In the genomic region with DNA sequence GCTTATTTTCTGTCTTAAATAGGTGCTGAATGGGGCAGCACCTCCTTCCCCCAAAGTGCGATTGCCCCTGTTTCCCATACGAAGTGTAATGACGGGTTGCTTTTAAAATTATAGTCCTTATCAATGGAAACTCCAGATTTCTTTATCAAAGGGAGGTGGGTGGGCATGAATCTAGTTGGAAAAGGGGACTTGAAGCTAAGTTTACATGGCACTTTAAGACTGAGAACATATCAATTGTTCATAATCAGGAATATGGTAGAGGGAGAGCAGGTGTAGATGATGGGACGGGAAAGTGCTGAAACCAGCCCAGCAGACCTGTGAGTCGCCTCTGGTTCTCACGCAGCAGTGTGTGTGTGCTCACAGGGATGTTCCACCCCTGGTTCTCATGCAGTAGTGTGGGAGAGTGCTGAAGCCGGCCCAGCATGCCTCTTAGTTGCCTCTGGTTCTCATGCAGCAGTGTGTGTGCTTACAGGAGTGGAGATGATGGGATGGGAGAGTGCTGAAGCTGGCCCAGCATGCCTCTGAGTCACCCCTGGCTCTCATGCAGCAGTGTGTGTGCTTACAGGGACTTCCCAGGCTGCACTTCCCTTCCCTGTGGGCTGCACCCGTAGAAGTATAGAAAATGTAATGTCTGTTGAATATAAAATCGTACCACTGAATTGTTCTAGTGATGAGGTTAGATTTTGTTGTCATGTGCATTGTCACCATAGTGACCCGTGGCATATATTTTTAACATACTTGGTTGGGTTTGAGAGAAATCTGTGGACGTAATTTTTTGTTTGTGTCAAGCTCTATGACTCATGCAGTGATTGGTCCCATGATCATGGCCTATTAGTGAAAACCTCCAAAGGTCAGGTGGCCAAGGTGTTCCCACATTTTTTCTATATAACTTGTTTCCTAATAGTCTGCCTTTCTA, we compare ENCODE assay signal across 8 cellular contexts. TPM values are rescaled to one million over a fixed set of nuclear protein-coding genes. Genes with fewer than 3 reads are reported as not detected.
DNase-seq lines count a peak whose midpoint lies in the region; ATAC-seq and TF ChIP-seq lines count a peak whose summit lies in the region.

No MANE protein-coding gene starts in this region.

- H3K36me3 ChIP-seq in adrenal gland (replicated peaks in 1 of 2), result peaks cover 0 to 19% of the 10 kb centered on the region in 2 donors
- H3K36me3 ChIP-seq in mucosa of descending colon (ENCODE audit: low read depth), result no peaks in the 10 kb centered on the region

- TF ChIP-seq CTCF in adrenal gland (IDR thresholded peaks at IDR 0.05) (no peak), mucosa of descending colon (IDR thresholded peaks at IDR 0.05) (no peak)

- H3K4me3 ChIP-seq in adrenal gland, result no peak overlapping the region
- no peak overlapping the region for H3K4me3 ChIP-seq in mucosa of descending colon

- intact Hi-C loops in adrenal gland (cut with DNase I), result no loop called here
- intact Hi-C loops in mucosa of descending colon (cut with DNase I, micrococcal nuclease), result no loop called here

- 74 to 84% (median 79%) methylated on average over 11 of the region's 11 CpGs for WGBS in adrenal gland, 4 donors

- no peak for TF ChIP-seq POLR2A in adrenal gland (IDR thresholded peaks at IDR 0.05)

- H3K27ac ChIP-seq in adrenal gland, result peak overlapping the region in 2 of 5 donors; percentile 2 to 10

- H3K9me3 ChIP-seq in adrenal gland (replicated peaks in 1 of 3), result no peaks in the 10 kb centered on the region
- H3K9me3 ChIP-seq in mucosa of descending colon, result no peaks in the 10 kb centered on the region

- H3K27me3 ChIP-seq in adrenal gland, result no peaks in the 10 kb centered on the region

- ATAC-seq in GM18520 (IDR thresholded peaks at IDR 0.05; ENCODE audit: unreplicated experiment) (peak; percentile 66), HG02759 (IDR thresholded peaks at IDR 0.05; ENCODE audit: unreplicated experiment) (peak; percentile 80), mucosa of descending colon (peak; percentile 55)

- H3K4me1 ChIP-seq in adrenal gland (replicated peaks in 1 of 2), result no peaks in the 10 kb centered on the region
- H3K4me1 ChIP-seq in mucosa of descending colon (ENCODE audit: low read depth), result no peaks in the 10 kb centered on the region

- DNase-seq in adrenal gland (peak; percentile 27 to 72 (median 55)), mucosa of descending colon (peak in 2 of 3 donors; percentile 16 to 44), NOMO-1 treated with DMSO at 0.1 percent for 48 hours (lab: John Stamatoyannopoulos, UW; ENCODE audit: unreplicated experiment) (no peak), DMS153 (lab: John Stamatoyannopoulos, UW) (no peak), KG1 (lab: John Stamatoyannopoulos, UW) (no peak), hippocampal formation (lab: John Stamatoyannopoulos, UW) (no peak)

RNA-seq across cellular contexts. Expression of a gene that starts 51.6 kb away (rescaled TPM):
- total RNA-seq in adrenal gland (100 to 1,000 TPM in 1 of 8 donors, 10 to 100 TPM in 7; 21.5 to 108 (median 45.9) TPM), mucosa of descending colon (10 to 100 TPM; 33.9 to 59.3 (median 40.9) TPM)
- 10 to 100 TPM in 1 of 3 donors, 1 to 10 TPM in 2; 3.2 to 13.8 (median 6.1) TPM for polyA plus RNA-seq in adrenal gland

Comparison
In these comparisons a context has a peak if more than half of its experiments do, and no peak if none do; other contexts are left out.
1. DNase-seq: peak in adrenal gland (7 of 7) and mucosa of descending colon (2 of 3); none in NOMO-1 treated with DMSO at 0.1 percent for 48 hours (single experiment), DMS153 (single experiment), KG1 (single experiment) and hippocampal formation (0 of 2).
2. Peak in every context shown above with its lines, with median percentiles within 50 percentile points of each other: ATAC-seq.